Comparison of ENCODE assay signal across 15 cellular contexts in genomic region chr9:126605792-126606482, GRCh38. TPM values are rescaled to one million over a fixed set of nuclear protein-coding genes. Genes with fewer than 3 reads are reported as not detected.
DNase-seq lines count a peak whose midpoint lies in the region; ATAC-seq, FAIRE-seq and TF ChIP-seq lines count a peak whose summit lies in the region.
"Had no signal": no experiment of that assay in that cellular context is flagged by ENCODE, and none has a peak within 500 bp of the region (broad histone marks: within the 10 kb centered on the region; RNA-seq: fewer than 3 reads in every experiment).

No MANE protein-coding gene starts in this region.

- no peaks in the 10 kb centered on the region for H3K4me1 Mint-ChIP-seq in activated T-cell treated with anti-CD3 and anti-CD28 coated beads, Interleukin-2, amount 50 U/mL, for 4 hours (ENCODE audit: low read depth)

- ATAC-seq in HepG2, result no peak
- ATAC-seq in right lobe of liver, result no peak
- ATAC-seq in RWPE2 (ENCODE audit: low read depth), result peak; percentile 44; the same call in 1 of the 3 replicates
- ATAC-seq in activated T-cell treated with anti-CD3 and anti-CD28 coated beads, Interleukin-2, amount 50 U/mL, for 4 hours, result no peak

- no peaks in the 10 kb centered on the region for H3K9me2 ChIP-seq in MM.1S (replicated peaks; ENCODE audit: insufficient read depth, low read length)

- H3K4me1 ChIP-seq in HepG2 (ENCODE audit: insufficient read depth, low read length) (peaks cover 17% of the 10 kb centered on the region), right lobe of liver (no peaks in the 10 kb centered on the region), RWPE2 (ENCODE audit: insufficient read depth, poor library complexity, severe bottlenecking) (no peaks in the 10 kb centered on the region), MM.1S (ENCODE audit: low read length) (0 out of 2 replicates have a peak, but pooled peaks cover 7% of the 10 kb centered on the region)

- H3K27me3 Mint-ChIP-seq in activated T-cell treated with anti-CD3 and anti-CD28 coated beads, Interleukin-2, amount 50 U/mL, for 4 hours (ENCODE audit: low read depth), result peaks cover 74% of the 10 kb centered on the region

- H3K27me3 ChIP-seq in HepG2 (ENCODE audit: control insufficient read depth in 1 of 2, insufficient read depth in 2 of 2, low read length in 2 of 2) (peaks cover 16 to 56% of the 10 kb centered on the region in 2 experiments), right lobe of liver (peaks cover 0 to 17% of the 10 kb centered on the region in 2 donors), RWPE2 (ENCODE audit: insufficient read depth, poor library complexity, severe bottlenecking) (peaks cover 37% of the 10 kb centered on the region), MM.1S (replicated peaks; ENCODE audit: insufficient read depth, low read length) (peaks cover 25% of the 10 kb centered on the region)

- TF ChIP-seq CTCF in HepG2 (CRISPR knock-in tag; IDR thresholded peaks at IDR 0.05) (no peak), right lobe of liver (IDR thresholded peaks at IDR 0.05) (no peak), RWPE2 (IDR thresholded peaks at IDR 0.05; ENCODE audit: poor library complexity, severe bottlenecking) (no peak), epithelial cell of esophagus (IDR thresholded peaks at IDR 0.05; ENCODE audit: insufficient read depth, low read depth, low read length, missing control alignments) (no peak), MM.1S (IDR thresholded peaks at IDR 0.05; ENCODE audit: low read length) (no peak)

- CTCF ChIA-PET in HepG2 (lab: Yijun Ruan, JAX; ENCODE audit: low intra/inter-chr PET ratio, low total read pairs), result no interaction called here

- H4K20me1 ChIP-seq in HepG2 (ENCODE audit: insufficient read depth, low read length) (no peaks in the 10 kb centered on the region), MM.1S (ENCODE audit: insufficient read depth, low read length) (no peaks in the 10 kb centered on the region)

- H2AFZ ChIP-seq in HepG2 (ENCODE audit: low read length) (no peak overlapping the region), MM.1S (ENCODE audit: low read length) (no peak overlapping the region)

- intact Hi-C loops in HepG2 (cut with micrococcal nuclease; ENCODE audit: unreplicated experiment) (no loop called here), right lobe of liver (cut with DNase I) (no loop called here)

- no peak for TF ChIP-seq EP300 in HepG2 (IDR thresholded peaks at IDR 0.05; ENCODE audit: low read depth in 2 of 2, low read length in 2 of 2)
- TF ChIP-seq EP300 in HepG2 (CRISPR knock-in tag; IDR thresholded peaks at IDR 0.05; ENCODE audit: borderline replicate concordance), result no peak

- H3K9me3 ChIP-seq in HepG2 (ENCODE audit: low read length) (no peaks in the 10 kb centered on the region), right lobe of liver (no peaks in the 10 kb centered on the region), RWPE2 (ENCODE audit: severe bottlenecking) (no peaks in the 10 kb centered on the region), MM.1S (replicated peaks; ENCODE audit: insufficient read depth, low read length) (no peaks in the 10 kb centered on the region)

- H3K27ac ChIP-seq in HepG2 (ENCODE audit: extremely low read length, insufficient read depth, low read length), result no peak overlapping the region
- H3K27ac ChIP-seq in right lobe of liver, result no peak overlapping the region
- H3K27ac ChIP-seq in RWPE2 (ENCODE audit: poor library complexity, severe bottlenecking), result no peak overlapping the region
- H3K27ac ChIP-seq in MM.1S (ENCODE audit: low read length), result no peak overlapping the region
- H3K27ac ChIP-seq: C4-2B had no signal

- 10% methylated on average over 7 of the region's 12 CpGs for WGBS in HepG2 (ENCODE audit: low lambda C conversion rate)
- 31% methylated on average over 3 of the region's 12 CpGs for WGBS in right lobe of liver (ENCODE audit: insufficient coverage, low coverage, low lambda C conversion rate, missing lambda C conversion rate)

- H3K79me2 ChIP-seq in HepG2 (ENCODE audit: insufficient read depth, low read length) (no peaks in the 10 kb centered on the region), MM.1S (ENCODE audit: low read length) (no peaks in the 10 kb centered on the region)

- no peak overlapping the region for H3K9ac ChIP-seq in HepG2 (ENCODE audit: insufficient read depth, low read depth, low read length)
- H3K9ac ChIP-seq in MM.1S (ENCODE audit: low read length), result no peak overlapping the region

- H3K36me3 ChIP-seq in HepG2 (replicated peaks in 1 of 2; ENCODE audit: control insufficient read depth in 1 of 2, insufficient read depth in 2 of 2, low read length in 2 of 2), result no peaks in the 10 kb centered on the region
- H3K36me3 ChIP-seq in right lobe of liver, result no peaks in the 10 kb centered on the region
- no peaks in the 10 kb centered on the region for H3K36me3 ChIP-seq in RWPE2 (ENCODE audit: low read depth)
- H3K36me3 ChIP-seq in MM.1S (replicated peaks; ENCODE audit: insufficient read depth, low read length), result no peaks in the 10 kb centered on the region

- no peak for FAIRE-seq in HepG2 (lab: Jason Lieb, UNC)
- FAIRE-seq: GM12892 had no signal

- DNase-seq in HepG2 (ENCODE audit: low spot score) (no peak), right lobe of liver (no peak), RWPE2 (ENCODE audit: low spot score) (peak; percentile 63), epithelial cell of esophagus (ENCODE audit: low read depth) (peak; percentile 47), NCI-H69 (lab: John Stamatoyannopoulos, UW) (no peak), MM.1S (no peak)
- no peak for DNase-seq in activated T-cell treated with anti-CD3 and anti-CD28 coated beads, Interleukin-2, amount 50 U/mL, for 4 hours
- DNase-seq: GF-D8, GOT3, HFFc6, NCI-H187 treated with DMSO at 0.1 percent for 48 hours, NCI-H2171 treated with DMSO at 0.1 percent for 48 hours, SHP77 had no signal

- POLR2A ChIA-PET in HepG2 (lab: Yijun Ruan, JAX), result no interaction called here

- BruUV-seq in HepG2 (replicated peaks; lab: Mats Ljungman, UMichigan), result no TSS peak

- in situ Hi-C loops in HepG2 (cut with HindIII; ENCODE audit: extremely low pct_ligation_motif_present, low pct_unique_long_range_greater_than_20kb), result no loop called here

- H3K4me3 Mint-ChIP-seq in activated T-cell treated with anti-CD3 and anti-CD28 coated beads, Interleukin-2, amount 50 U/mL, for 4 hours, result no peak overlapping the region
- H3K4me3 Mint-ChIP-seq: HFFc6 had no signal

- H3K4me3 ChIP-seq in HepG2 (replicated peaks in 1 of 3; ENCODE audit: insufficient read depth in 1 of 3, low read depth in 2 of 3, low read length in 3 of 3) (no peak overlapping the region), right lobe of liver (no peak overlapping the region), RWPE2 (ENCODE audit: severe bottlenecking) (no peak overlapping the region), epithelial cell of esophagus (ENCODE audit: low read length) (no peak overlapping the region), MM.1S (ENCODE audit: low read length) (no peak overlapping the region)

- no peaks in the 10 kb centered on the region for H3K9me3 Mint-ChIP-seq in activated T-cell treated with anti-CD3 and anti-CD28 coated beads, Interleukin-2, amount 50 U/mL, for 4 hours
- H3K9me3 Mint-ChIP-seq: HFFc6 had no signal

- TF ChIP-seq POLR2A in HepG2 (IDR thresholded peaks at IDR 0.05; ENCODE audit: insufficient read depth in 1 of 2, low read depth in 2 of 2, low read length in 2 of 2) (no peak), right lobe of liver (IDR thresholded peaks at IDR 0.05) (no peak)

- no peaks in the 10 kb centered on the region for H3F3A ChIP-seq in MM.1S (ENCODE audit: insufficient read depth, low read length)

- no peaks in the 10 kb centered on the region for H3K36me3 Mint-ChIP-seq in activated T-cell treated with anti-CD3 and anti-CD28 coated beads, Interleukin-2, amount 50 U/mL, for 4 hours (ENCODE audit: insufficient read depth)

- H3K4me2 ChIP-seq in HepG2 (ENCODE audit: low read depth, low read length) (no peak overlapping the region), MM.1S (ENCODE audit: low read depth, low read length) (no peak overlapping the region)

- no peak for TF ChIP-seq RAD21 in HepG2 (CRISPR knock-in tag; IDR thresholded peaks at IDR 0.05)

TF ChIP-seq in HepG2, 621 proteins besides CTCF, POLR2A, EP300 and RAD21:
- TF ChIP-seq ZNF430 (CRISPR knock-in tag; IDR thresholded peaks at IDR 0.05) (no peak), ZNF629 (CRISPR knock-in tag; conservative IDR thresholded peaks at IDR 0.05) (peak; percentile 63), ESRRA (CRISPR knock-in tag; IDR thresholded peaks at IDR 0.05; ENCODE audit: low read depth) (no peak), CEBPG (CRISPR knock-in tag; IDR thresholded peaks at IDR 0.05) (no peak)
TF ChIP-seq in HepG2: peak in this region for 1.

RNA-seq across cellular contexts. Expression of gene LMX1B, which starts 7.8 kb away (rescaled TPM):
- total RNA-seq in HepG2 (2016; rRNA removed; fragmentation: Illumina TruSeq; extraction: Trizol) (not detected in 2 replicates), right lobe of liver (not detected)
- not detected in 2 replicates for total RNA-seq in HepG2 (2016; cell fraction: cytosol; rRNA removed; fragmentation: Illumina TruSeq; extraction: Trizol; ENCODE audit: low read depth)
- not detected in 2 replicates for total RNA-seq in HepG2 (2016; cell fraction: insoluble cytoplasmic fraction; rRNA removed; fragmentation: Illumina TruSeq; extraction: Trizol)
- not detected in 2 replicates for total RNA-seq in HepG2 (2016; cell fraction: membrane; rRNA removed; fragmentation: Illumina TruSeq; extraction: Trizol)
- not detected in 2 replicates for total RNA-seq in HepG2 (2016; cell fraction: nucleus; rRNA removed; fragmentation: Illumina TruSeq; extraction: Trizol)
- not detected in 2 replicates for polyA plus RNA-seq in HepG2 (2011; rRNA removed)
- 0.04 TPM in 1 of 2 replicates, not detected in the other for polyA plus RNA-seq in HepG2 (2011; cell fraction: cytosol; rRNA removed)
- 0.03 TPM in 1 of 2 replicates, not detected in the other for polyA plus RNA-seq in HepG2 (2011; cell fraction: nucleus; rRNA removed)
- not detected in 2 replicates for polyA plus RNA-seq in HepG2 (2012)
- polyA plus RNA-seq in HepG2 (2016; cell fraction: cytosol; fragmentation: Illumina TruSeq; extraction: Trizol; ENCODE audit: low read depth), result not detected in 2 replicates
- 0.03 TPM in 1 of 2 replicates, not detected in the other for polyA plus RNA-seq in HepG2 (2016; cell fraction: insoluble cytoplasmic fraction; fragmentation: Illumina TruSeq; extraction: Trizol; ENCODE audit: low read depth)
- polyA plus RNA-seq in HepG2 (2016; cell fraction: membrane; fragmentation: Illumina TruSeq; extraction: Trizol; ENCODE audit: low read depth), result 0.16 TPM in 1 of 2 replicates, not detected in the other
- not detected in 2 replicates for polyA plus RNA-seq in HepG2 (2016; cell fraction: nucleus; fragmentation: Illumina TruSeq; extraction: Trizol; ENCODE audit: insufficient read depth, low read depth)
- polyA minus RNA-seq in HepG2 (2011; rRNA and poly(A)+ RNA removed; ENCODE audit: low replicate concordance), result 0.06 TPM in 1 of 2 replicates, not detected in the other
- not detected in 2 replicates for polyA minus RNA-seq in HepG2 (2011; cell fraction: cytosol; rRNA and poly(A)+ RNA removed)
- not detected in 2 replicates for polyA minus RNA-seq in HepG2 (2011; cell fraction: nucleus; rRNA and poly(A)+ RNA removed)
- not detected for total RNA-seq in activated T-cell treated with anti-CD3 and anti-CD28 coated beads, Interleukin-2, amount 50 U/mL, for 4 hours
- total RNA-seq: HFFc6 had no signal

Comparison
In these comparisons a context has a peak if more than half of its experiments do, and no peak if none do; other contexts are left out.
1. DNase-seq: peak in RWPE2 (single experiment) and epithelial cell of esophagus (single experiment); none in HepG2 (single experiment), right lobe of liver (0 of 3), NCI-H69 (single experiment), MM.1S (single experiment) and activated T-cell treated with anti-CD3 and anti-CD28 coated beads, Interleukin-2, amount 50 U/mL, for 4 hours (single experiment).